In genomic region chr9:129023036-129023907, GRCh38 we compare ENCODE assay signal across 8 cellular contexts.
A peak's percentile ranks its signal among the peaks of the same experiment; 100 is the strongest.
DNase-seq lines count a peak whose midpoint lies in the region; ATAC-seq and TF ChIP-seq lines count a peak whose summit lies in the region.

No MANE protein-coding gene starts in this region.

- no peak for TF ChIP-seq CTCF in KMS-11 (conservative IDR thresholded peaks at IDR 0.05; ENCODE audit: low read depth, low read length)
- TF ChIP-seq CTCF in astrocyte of the spinal cord (IDR thresholded peaks at IDR 0.05; ENCODE audit: low read depth, low read length): no peak

- H3K79me2 ChIP-seq in KMS-11 (ENCODE audit: insufficient read depth, low read depth): peaks cover 56% of the 10 kb centered on the region

- no peaks in the 10 kb centered on the region for H4K20me1 ChIP-seq in KMS-11 (ENCODE audit: insufficient read depth)

- no peak overlapping the region for H3K4me3 ChIP-seq in KMS-11 (IDR thresholded peaks at IDR 0.05; ENCODE audit: insufficient read depth, low read depth, low read length)
- H3K4me3 ChIP-seq in astrocyte of the spinal cord (ENCODE audit: low read depth, low read length): no peak overlapping the region

- H3K27me3 ChIP-seq in KMS-11 (ENCODE audit: insufficient read depth, low read depth) (no peaks in the 10 kb centered on the region), layer of hippocampus (ENCODE audit: control insufficient read depth, insufficient read depth, low read length) (no peaks in the 10 kb centered on the region)

- no peaks in the 10 kb centered on the region for H3K36me3 ChIP-seq in KMS-11 (ENCODE audit: insufficient read depth)

- peak overlapping the region; percentile 81 for H3K27ac ChIP-seq in KMS-11
- peak overlapping the region; percentile 38 for H3K27ac ChIP-seq in layer of hippocampus (ENCODE audit: low read depth, low read length)

- peaks cover 62% of the 10 kb centered on the region for H3K4me1 ChIP-seq in KMS-11 (ENCODE audit: low read depth, poor library complexity, severe bottlenecking)

- in situ Hi-C loops in astrocyte of the spinal cord (cut with HindIII; ENCODE audit: low sequenced_read_pairs): no loop called here

- H2AFZ ChIP-seq in KMS-11 (ENCODE audit: low read depth): no peak overlapping the region

- H3K4me2 ChIP-seq in KMS-11: peak overlapping the region; percentile 74

- no peak for ATAC-seq in HG03432 (IDR thresholded peaks at IDR 0.05; ENCODE audit: unreplicated experiment)

- peak; percentile 84 for DNase-seq in AG08395 (ENCODE audit: low spot score)
- DNase-seq in astrocyte of the spinal cord (ENCODE audit: low read depth, low spot score): peak; percentile 84
- no peak for DNase-seq in germinal center (ENCODE audit: low spot score)
- DNase-seq in stimulated activated CD4-positive, alpha-beta T cell treated with anti-CD3 and anti-CD28 coated beads, Interleukin-15, amount 100 ng/mL, for 24 hours: no peak
- DNase-seq in NCI-H1930 (lab: John Stamatoyannopoulos, UW): no peak

- H3K9ac ChIP-seq in KMS-11: no peak overlapping the region

Comparison
In these comparisons a context has a peak if more than half of its experiments do, and no peak if none do; other contexts are left out.
1. DNase-seq: peak in AG08395 (single experiment) and astrocyte of the spinal cord (single experiment); none in germinal center (single experiment), stimulated activated CD4-positive, alpha-beta T cell treated with anti-CD3 and anti-CD28 coated beads, Interleukin-15, amount 100 ng/mL, for 24 hours (single experiment) and NCI-H1930 (0 of 2).